In genomic region chr17:49519781-49520180, GRCh38 we compare ENCODE assay signal across 27 cellular contexts. TPM values are rescaled to one million over a fixed set of nuclear protein-coding genes. Genes with fewer than 3 reads are reported as not detected.
A peak's percentile ranks its signal among the peaks of the same experiment; 100 is the strongest.
DNase-seq lines count a peak whose midpoint lies in the region; ATAC-seq, FAIRE-seq and TF ChIP-seq lines count a peak whose summit lies in the region.
"Had no signal": no experiment of that assay in that cellular context is flagged by ENCODE, and none has a peak within 500 bp of the region (broad histone marks: within the 10 kb centered on the region; RNA-seq: fewer than 3 reads in every experiment).

No MANE protein-coding gene starts in this region.

- H3K4me3 ChIP-seq in SJCRH30, result no peak overlapping the region
- H3K4me3 ChIP-seq in skeletal muscle tissue (ENCODE audit: low read length in 3 of 3), result no peak overlapping the region
- no peak overlapping the region for H3K4me3 ChIP-seq in upper lobe of right lung
- no peak overlapping the region for H3K4me3 ChIP-seq in pancreas
- H3K4me3 ChIP-seq: body of pancreas, esophagus squamous epithelium, skin epidermis had no signal

- TF ChIP-seq CTCF in H9 (conservative IDR thresholded peaks at IDR 0.05) (no peak), upper lobe of right lung (IDR thresholded peaks at IDR 0.05) (no peak), pancreas (IDR thresholded peaks at IDR 0.05) (no peak)

- no peak overlapping the region; a peak in 1 of 5 replicates for H3K4me3 Mint-ChIP-seq in H9
- H3K4me3 Mint-ChIP-seq: activated naive CD8-positive, alpha-beta T cell treated with anti-CD3 and anti-CD28 coated beads, Interleukin-2, amount 50 U/mL, for 24 hours; CD4-positive, alpha-beta memory T cell; effector memory CD8-positive, alpha-beta T cell; naive thymus-derived CD8-positive, alpha-beta T cell; stimulated activated memory B cell treated with anti-CD40 and anti-IgM and Interleukin-4, amounts not matched to agents 10 μg/mL and 1 μg/mL and 100 μg/mL, for 72 hours; T-helper 2 cell treated with Interferon-gamma antibody and Interleukin-4, amounts not matched to agents 5 μg/mL and 100 μg/mL, for 36 hours had no signal

- no peak overlapping the region for H4K91ac ChIP-seq in H9 (ENCODE audit: insufficient read length, low read depth, low read length)

- no peak overlapping the region for H2BK20ac ChIP-seq in H9 (ENCODE audit: low read depth, low read length, poor library complexity, severe bottlenecking)

- no peaks in the 10 kb centered on the region for H4K20me1 ChIP-seq in H9 (ENCODE audit: control insufficient read depth, insufficient read depth, insufficient read length)

- H3K4me2 ChIP-seq in H9 (ENCODE audit: insufficient read depth, insufficient read length, low read length), result no peak overlapping the region

- no peak overlapping the region for H2BK15ac ChIP-seq in H9 (ENCODE audit: low read depth, low read length)

- H3K18ac ChIP-seq in H9 (ENCODE audit: insufficient read length, low read depth, low read length), result no peak overlapping the region

- H3K36me3 ChIP-seq in SJCRH30 (no peaks in the 10 kb centered on the region), skeletal muscle tissue (ENCODE audit: control insufficient read depth in 3 of 3, insufficient read depth in 3 of 3, low read length in 3 of 3) (no peaks in the 10 kb centered on the region), upper lobe of right lung (no peaks in the 10 kb centered on the region), pancreas (no peaks in the 10 kb centered on the region)
- H3K36me3 ChIP-seq: esophagus squamous epithelium had no signal

- intact Hi-C loops in left ventricle myocardium superior (cut with micrococcal nuclease) (no loop called here), upper lobe of right lung (cut with DNase I) (no loop called here), left colon (cut with DNase I, micrococcal nuclease) (no loop called here), pancreas (cut with DNase I) (no loop called here)

- DNase-seq in H9 (peak; percentile 21), SJCRH30 (peak; percentile 52 to 60), left ventricle myocardium superior (peak; percentile 65), upper lobe of right lung (no peak), left colon (no peak), pancreas (no peak)
- DNase-seq: activated CD4-positive, alpha-beta T cell treated with anti-CD3 and anti-CD28 coated beads, Interleukin-2, amount 50 U/mL, for 48 hours; activated naive CD8-positive, alpha-beta T cell treated with anti-CD3 and anti-CD28 coated beads, Interleukin-2, amount 50 U/mL, for 24 hours; body of pancreas; CD4-positive, alpha-beta memory T cell; DMS53; effector memory CD8-positive, alpha-beta T cell; esophagus squamous epithelium; kidney glomerular epithelial cell; mesendoderm; naive thymus-derived CD8-positive, alpha-beta T cell; NCI-H1048; NCI-H2029 treated with DMSO at 0.1 percent for 48 hours; NCI-H446 treated with DMSO at 0.1 percent for 48 hours; stimulated activated CD4-positive, alpha-beta T cell treated with anti-CD3 and anti-CD28 coated beads, Interleukin-2, amount 100 ng/mL, for 24 hours had no signal

- no peak overlapping the region for H2AK5ac ChIP-seq in H9 (ENCODE audit: insufficient read length, low read length)

- H3K9me3 ChIP-seq in H9 (ENCODE audit: control insufficient read depth, low read depth, low read length) (no peaks in the 10 kb centered on the region), SJCRH30 (replicated peaks) (no peaks in the 10 kb centered on the region), skeletal muscle tissue (ENCODE audit: control insufficient read depth in 3 of 3, low read length in 3 of 3) (no peaks in the 10 kb centered on the region), upper lobe of right lung (no peaks in the 10 kb centered on the region), pancreas (no peaks in the 10 kb centered on the region)
- H3K9me3 ChIP-seq: body of pancreas, esophagus squamous epithelium had no signal

- no peaks in the 10 kb centered on the region for H3K9me3 Mint-ChIP-seq in H9
- H3K9me3 Mint-ChIP-seq: activated naive CD8-positive, alpha-beta T cell treated with anti-CD3 and anti-CD28 coated beads, Interleukin-2, amount 50 U/mL, for 24 hours; CD4-positive, alpha-beta memory T cell; effector memory CD8-positive, alpha-beta T cell; naive thymus-derived CD8-positive, alpha-beta T cell; stimulated activated memory B cell treated with anti-CD40 and anti-IgM and Interleukin-4, amounts not matched to agents 10 μg/mL and 1 μg/mL and 100 μg/mL, for 72 hours; T-helper 2 cell treated with Interferon-gamma antibody and Interleukin-4, amounts not matched to agents 5 μg/mL and 100 μg/mL, for 36 hours had no signal

- no peak overlapping the region for H2BK12ac ChIP-seq in H9 (ENCODE audit: insufficient read length, low read depth, low read length)

- no peak overlapping the region for H3K4ac ChIP-seq in H9 (ENCODE audit: low read depth, low read length)

- H3K36me3 Mint-ChIP-seq in H9 (ENCODE audit: insufficient read depth in 1 of 3, low read depth in 3 of 3), result peaks cover 0 to 1% (median 0%) of the 10 kb centered on the region in 3 experiments; a peak in 1 of 7 replicates
- H3K36me3 Mint-ChIP-seq: CD4-positive, alpha-beta memory T cell; naive thymus-derived CD8-positive, alpha-beta T cell; stimulated activated memory B cell treated with anti-CD40 and anti-IgM and Interleukin-4, amounts not matched to agents 10 μg/mL and 1 μg/mL and 100 μg/mL, for 72 hours had no signal

- H3K23ac ChIP-seq in H9 (ENCODE audit: insufficient read length, low read depth, low read length), result no peak overlapping the region

- H4K8ac ChIP-seq in H9 (replicated peaks; ENCODE audit: insufficient read length, low read depth, low read length), result no peak overlapping the region

- ATAC-seq in left ventricle myocardium superior (no peak), upper lobe of right lung (no peak), left colon (no peak), pancreas (no peak)
- ATAC-seq: activated naive CD8-positive, alpha-beta T cell treated with anti-CD3 and anti-CD28 coated beads, Interleukin-2, amount 50 U/mL, for 24 hours; body of pancreas; effector memory CD8-positive, alpha-beta T cell; HepG2; naive thymus-derived CD8-positive, alpha-beta T cell; stimulated activated memory B cell treated with anti-CD40 and anti-IgM and Interleukin-4, amounts not matched to agents 10 μg/mL and 1 μg/mL and 100 μg/mL, for 72 hours had no signal

- no peaks in the 10 kb centered on the region for H3K79me2 ChIP-seq in H9 (ENCODE audit: insufficient read depth, low read length)

- no peak overlapping the region for H3T11ph ChIP-seq in H9 (ENCODE audit: low read length)

- H3K27ac ChIP-seq in H9 (ENCODE audit: insufficient read length, low read depth, low read length) (no peak overlapping the region), SJCRH30 (no peak overlapping the region), skeletal muscle tissue (ENCODE audit: low read depth, low read length) (peak overlapping the region; percentile 70), upper lobe of right lung (no peak overlapping the region), pancreas (no peak overlapping the region)
- H3K27ac ChIP-seq: body of pancreas, esophagus squamous epithelium had no signal

- H3K23me2 ChIP-seq in H9 (ENCODE audit: insufficient read length, low read depth, low read length, poor library complexity, severe bottlenecking), result no peaks in the 10 kb centered on the region

- FAIRE-seq in pancreas (lab: Jason Lieb, UNC), result no peak
- FAIRE-seq: HepG2 had no signal

- no peak overlapping the region for H2BK120ac ChIP-seq in H9 (ENCODE audit: low read depth, low read length, poor library complexity, severe bottlenecking)

- peaks cover 15 to 24% of the 10 kb centered on the region in 2 experiments for H3K4me1 Mint-ChIP-seq in H9

- WGBS in H9 (ENCODE audit: extremely low coverage, insufficient read length, low lambda C conversion rate), result no CpG with 5 or more reads among the region's 7 CpGs
- WGBS in pancreas, 2 donors, result 74 to 79% methylated on average over 6 to 7 of the region's 7 CpGs

- H2BK5ac ChIP-seq in H9 (ENCODE audit: insufficient read length, low read length), result no peak overlapping the region

- H4K5ac ChIP-seq in H9 (ENCODE audit: insufficient read length, low read depth, low read length), result no peak overlapping the region

- peaks cover 2% of the 10 kb centered on the region for H3K27me3 Mint-ChIP-seq in H9 (ENCODE audit: low read depth)

- H2AFZ ChIP-seq in H9 (ENCODE audit: low read length), result no peak overlapping the region

- H3K56ac ChIP-seq in H9 (ENCODE audit: insufficient read length, low read depth, low read length), result no peak overlapping the region

- H3K9ac ChIP-seq in H9 (ENCODE audit: extremely low read depth, insufficient read length, low read length), result no peak overlapping the region
- H3K9ac ChIP-seq in skeletal muscle tissue (ENCODE audit: low read depth in 1 of 3, low read length in 3 of 3), result no peak overlapping the region

- H3K27me3 ChIP-seq in H9 (ENCODE audit: insufficient read depth, low read length) (no peaks in the 10 kb centered on the region), SJCRH30 (no peaks in the 10 kb centered on the region), skeletal muscle tissue (ENCODE audit: control insufficient read depth in 3 of 3, insufficient read depth in 3 of 3, low read length in 3 of 3) (peaks cover 0 to 6% (median 3%) of the 10 kb centered on the region in 3 donors), upper lobe of right lung (peaks cover 9% of the 10 kb centered on the region), pancreas (no peaks in the 10 kb centered on the region)
- H3K27me3 ChIP-seq: body of pancreas had no signal

- H3K4me1 ChIP-seq in H9 (ENCODE audit: insufficient read depth, low read length) (no peaks in the 10 kb centered on the region; the same call in 1 of the 2 replicates), SJCRH30 (peaks cover 42% of the 10 kb centered on the region), skeletal muscle tissue (ENCODE audit: control insufficient read depth in 3 of 3, insufficient read depth in 3 of 3, low read length in 3 of 3) (peaks cover 23 to 41% (median 28%) of the 10 kb centered on the region in 3 donors), upper lobe of right lung (peaks cover 23% of the 10 kb centered on the region), pancreas (peaks cover 5 to 11% (median 6%) of the 10 kb centered on the region in 3 donors)

- no peaks in the 10 kb centered on the region for H3K79me1 ChIP-seq in H9 (ENCODE audit: insufficient read depth, low read depth, low read length, poor library complexity, severe bottlenecking)

- H3K27ac Mint-ChIP-seq in H9, result no peak overlapping the region
- H3K27ac Mint-ChIP-seq: activated naive CD8-positive, alpha-beta T cell treated with anti-CD3 and anti-CD28 coated beads, Interleukin-2, amount 50 U/mL, for 24 hours; effector memory CD8-positive, alpha-beta T cell; progenitor cell of endocrine pancreas; stimulated activated memory B cell treated with anti-CD40 and anti-IgM and Interleukin-4, amounts not matched to agents 10 μg/mL and 1 μg/mL and 100 μg/mL, for 72 hours; T-helper 2 cell treated with Interferon-gamma antibody and Interleukin-4, amounts not matched to agents 5 μg/mL and 100 μg/mL, for 36 hours had no signal

- H3K14ac ChIP-seq in H9 (ENCODE audit: insufficient read depth, low read length), result no peak overlapping the region

RNA-seq across cellular contexts. Expression of gene NGFR, which starts 24.7 kb away (rescaled TPM):
- total RNA-seq in H9 (2021) (9.6 and 10.9 TPM in 2 replicates), left ventricle myocardium superior (4.1 TPM), skeletal muscle tissue (20.4 TPM), upper lobe of right lung (0.78 TPM), left colon (1 to 10 TPM; 1.1 to 2.8 TPM), pancreas (10 to 100 TPM in 1 of 6 donors, 1 to 10 TPM in 5; 1.1 to 19.0 (median 4.7) TPM)
- 104 and 105 TPM in 2 replicates for total RNA-seq in SJCRH30 (2014; rRNA removed; shearing (Covaris generic))
- polyA plus RNA-seq in pancreas, result 1 to 10 TPM; 2.7 to 6.6 TPM
- total RNA-seq: glomerular endothelial cell had no signal
- polyA plus RNA-seq: CD4-positive, alpha-beta memory T cell; naive thymus-derived CD8-positive, alpha-beta T cell had no signal

RNA-seq across cellular contexts. Expression of gene NXPH3, which starts 55.9 kb away (rescaled TPM):
- 1.3 and 1.7 TPM in 2 replicates for total RNA-seq in H9 (2021)
- 1.0 and 1.2 TPM in 2 replicates for total RNA-seq in SJCRH30 (2014; rRNA removed; shearing (Covaris generic))
- 3.4 TPM for total RNA-seq in left ventricle myocardium superior
- total RNA-seq in skeletal muscle tissue, result 0.52 TPM
- 6.3 TPM for total RNA-seq in upper lobe of right lung
- 1 to 10 TPM in 1 of 2 donors, under 1 TPM in 1; 0.70 to 3.6 TPM for total RNA-seq in left colon
- under 1 TPM; 0.19 to 0.62 (median 0.23) TPM for total RNA-seq in pancreas
- polyA plus RNA-seq in pancreas, result 1 to 10 TPM in 1 of 2 donors, under 1 TPM in 1; 0.42 to 1.1 TPM
- total RNA-seq: CD4-positive, alpha-beta memory T cell; naive thymus-derived CD8-positive, alpha-beta T cell had no signal
- polyA plus RNA-seq: CD4-positive, alpha-beta memory T cell; naive thymus-derived CD8-positive, alpha-beta T cell had no signal

Comparison
In these comparisons a context has a peak if more than half of its experiments do, and no peak if none do; other contexts are left out.
1. DNase-seq: peak in H9 (single experiment), SJCRH30 (2 of 2) and left ventricle myocardium superior (single experiment); none in upper lobe of right lung (single experiment), left colon (0 of 2) and pancreas (0 of 6).